In genomic region chrX:28850955-28851354, GRCh38 we compare ENCODE assay signal across 14 cellular contexts.
DNase-seq lines count a peak whose midpoint lies in the region; ATAC-seq and TF ChIP-seq lines count a peak whose summit lies in the region.
"Had no signal": no experiment of that assay in that cellular context is flagged by ENCODE, and none has a peak within 500 bp of the region (broad histone marks: within the 10 kb centered on the region; RNA-seq: fewer than 3 reads in every experiment).

No MANE protein-coding gene starts in this region.

- H3K27me3 ChIP-seq in IMR-90 (ENCODE audit: control insufficient read depth, insufficient read depth, low read length) (no peaks in the 10 kb centered on the region; the same call in 1 of the 2 replicates), right atrium auricular region (no peaks in the 10 kb centered on the region), trophoblast cell (ENCODE audit: insufficient read depth, low read length) (no peaks in the 10 kb centered on the region), osteoblast (ENCODE audit: insufficient read depth, low read length) (no peaks in the 10 kb centered on the region)
- H3K27me3 ChIP-seq: SJCRH30 had no signal

- H2BK12ac ChIP-seq in trophoblast cell (ENCODE audit: low read length) = no peak overlapping the region

- no peak overlapping the region for H2BK20ac ChIP-seq in IMR-90 (ENCODE audit: low read depth, low read length)

- POLR2A ChIA-PET in IMR-90 (lab: Charles Lee; ENCODE audit: unreplicated experiment) = no interaction called here

- CTCF ChIA-PET in IMR-90 (lab: Yijun Ruan, JAX) = no interaction called here

- no peak overlapping the region for H3K9ac ChIP-seq in IMR-90 (ENCODE audit: low read depth, low read length)
- H3K9ac ChIP-seq in trophoblast cell (ENCODE audit: low read length) = no peak overlapping the region
- H3K9ac ChIP-seq: KMS-11 had no signal

- H3K18ac ChIP-seq in IMR-90 (ENCODE audit: low read depth, low read length) (no peak overlapping the region), trophoblast cell (ENCODE audit: low read length) (no peak overlapping the region)

- no peak overlapping the region for H3K27ac ChIP-seq in IMR-90 (ENCODE audit: insufficient read depth, low read length)
- peak overlapping the region; percentile 20 for H3K27ac ChIP-seq in cingulate gyrus (ENCODE audit: low read depth, low read length)
- peak overlapping the region; percentile 5 to 57 for H3K27ac ChIP-seq in right atrium auricular region
- H3K27ac ChIP-seq in trophoblast cell (ENCODE audit: low read depth, low read length) = no peak overlapping the region
- no peak overlapping the region for H3K27ac ChIP-seq in osteoblast (ENCODE audit: low read depth, low read length)
- H3K27ac ChIP-seq: KMS-11, SJCRH30 had no signal

- TF ChIP-seq CTCF in IMR-90 (conservative IDR thresholded peaks at IDR 0.05; ENCODE audit: low read depth, low read length) (no peak), right atrium auricular region (IDR thresholded peaks at IDR 0.05) (no peak), GM13976 (IDR thresholded peaks at IDR 0.05; ENCODE audit: borderline replicate concordance, control extremely low read depth, extremely low read depth, insufficient read depth, missing control alignments) (no peak), osteoblast (IDR thresholded peaks at IDR 0.05; ENCODE audit: extremely low read depth, low read depth, low read length) (no peak)

- WGBS in IMR-90 (ENCODE audit: extremely low coverage in 2 of 2, insufficient read length in 1 of 2), 2 experiments = no CpG with 5 or more reads among the region's 2 CpGs
- no CpG with 5 or more reads among the region's 2 CpGs for WGBS in trophoblast cell (ENCODE audit: extremely low coverage, insufficient coverage, insufficient read length)

- no peak overlapping the region for H3K4me3 ChIP-seq in IMR-90 (ENCODE audit: insufficient read depth, low read depth, low read length)
- no peak overlapping the region for H3K4me3 ChIP-seq in right atrium auricular region
- no peak overlapping the region for H3K4me3 ChIP-seq in trophoblast cell (ENCODE audit: low read depth, low read length)
- H3K4me3 ChIP-seq in osteoblast (ENCODE audit: insufficient read depth, low read length) = no peak overlapping the region
- H3K4me3 ChIP-seq: SJCRH30 had no signal

- H3K4me2 ChIP-seq in IMR-90 (ENCODE audit: low read depth, low read length) (no peak overlapping the region), trophoblast cell (ENCODE audit: low read length) (no peak overlapping the region), osteoblast (ENCODE audit: insufficient read depth, low read length) (no peak overlapping the region)
- H3K4me2 ChIP-seq: KMS-11 had no signal

- 0 out of 2 replicates have a peak overlapping the region, but pooled peaks have one; percentile 6 for H3K14ac ChIP-seq in IMR-90 (replicated peaks; ENCODE audit: low read depth, low read length)
- H3K14ac ChIP-seq in trophoblast cell (ENCODE audit: low read length) = no peak overlapping the region

- intact Hi-C loops in IMR-90 (cut with micrococcal nuclease) = no loop called here

- H3K56ac ChIP-seq in IMR-90 (ENCODE audit: extremely low read depth, insufficient read depth, low read length) = no peak overlapping the region

- H3K9me1 ChIP-seq in IMR-90 (ENCODE audit: insufficient read depth, low read length) = no peaks in the 10 kb centered on the region

- DNase-seq in IMR-90 = no peak
- DNase-seq in right atrium auricular region (ENCODE audit: low spot score) = no peak
- DNase-seq in pons (ENCODE audit: low spot score) = peak; percentile 74
- no peak for DNase-seq in trophoblast cell
- no peak for DNase-seq in GM13976 (ENCODE audit: low spot score)
- no peak for DNase-seq in osteoblast (ENCODE audit: insufficient read length, low spot score, missing footprints)
- DNase-seq: GF-D8, NCI-H2107, NCI-H748 treated with DMSO at 0.1 percent for 48 hours, RPMI8226, SJCRH30 had no signal

- H4K91ac ChIP-seq in IMR-90 (ENCODE audit: insufficient read depth, low read depth, low read length) (no peak overlapping the region), trophoblast cell (ENCODE audit: low read depth, low read length) (no peak overlapping the region)

- in situ Hi-C loops in IMR-90 (cut with MboI; ENCODE audit: low sequenced_read_pairs) (no loop called here), GM13976 (cut with MboI; ENCODE audit: low sequenced_read_pairs, unreplicated experiment) (no loop called here)

- H4K12ac ChIP-seq in trophoblast cell (ENCODE audit: low read depth, low read length) = no peak overlapping the region

- H3K4me1 ChIP-seq in IMR-90 (ENCODE audit: control insufficient read depth, insufficient read depth, low read length) (no peaks in the 10 kb centered on the region), right atrium auricular region (no peaks in the 10 kb centered on the region), trophoblast cell (ENCODE audit: control insufficient read depth in 1 of 2, insufficient read depth in 2 of 2, low read length in 2 of 2) (no peaks in the 10 kb centered on the region), osteoblast (ENCODE audit: insufficient read depth, low read length) (no peaks in the 10 kb centered on the region)
- H3K4me1 ChIP-seq: SJCRH30 had no signal

- H2AFZ ChIP-seq in IMR-90 (replicated peaks; ENCODE audit: low read length, poor library complexity) = no peak overlapping the region
- no peak overlapping the region for H2AFZ ChIP-seq in trophoblast cell (ENCODE audit: insufficient read depth, low read length, poor library complexity)
- H2AFZ ChIP-seq in osteoblast (ENCODE audit: low read length) = no peak overlapping the region

- no peak overlapping the region for H3K23ac ChIP-seq in IMR-90 (ENCODE audit: low read depth, low read length)
- no peak overlapping the region for H3K23ac ChIP-seq in trophoblast cell (ENCODE audit: low read length)

- no peaks in the 10 kb centered on the region for H3K79me1 ChIP-seq in IMR-90 (ENCODE audit: low read depth in 1 of 2, low read length in 2 of 2)
- no peaks in the 10 kb centered on the region for H3K79me1 ChIP-seq in trophoblast cell (ENCODE audit: low read length)

- H2BK120ac ChIP-seq in IMR-90 (ENCODE audit: low read depth, low read length) = no peak overlapping the region
- no peak overlapping the region for H2BK120ac ChIP-seq in trophoblast cell (ENCODE audit: insufficient read depth, low read length, poor library complexity)

- dilution Hi-C loops in IMR-90 (cut with HindIII; ENCODE audit: low sequenced_read_pairs, unreplicated experiment) = no loop called here

- H3K36me3 ChIP-seq in IMR-90 (ENCODE audit: control insufficient read depth, insufficient read depth, low read length) = no peaks in the 10 kb centered on the region
- H3K36me3 ChIP-seq in right atrium auricular region = no peaks in the 10 kb centered on the region
- no peaks in the 10 kb centered on the region for H3K36me3 ChIP-seq in trophoblast cell (ENCODE audit: control insufficient read depth in 1 of 2, insufficient read depth in 2 of 2, low read length in 2 of 2)
- no peaks in the 10 kb centered on the region for H3K36me3 ChIP-seq in osteoblast (ENCODE audit: insufficient read depth, low read length)
- H3K36me3 ChIP-seq: SJCRH30 had no signal

- H4K8ac ChIP-seq in IMR-90 (ENCODE audit: low read depth in 2 of 2, low read length in 2 of 2) (no peak overlapping the region), trophoblast cell (ENCODE audit: low read depth, low read length) (no peak overlapping the region)

- H3K9me3 ChIP-seq in IMR-90 (ENCODE audit: control insufficient read depth, insufficient read depth, low read length) = no peaks in the 10 kb centered on the region
- H3K9me3 ChIP-seq in right atrium auricular region = no peaks in the 10 kb centered on the region
- no peaks in the 10 kb centered on the region for H3K9me3 ChIP-seq in trophoblast cell (ENCODE audit: insufficient read depth, low read depth, low read length)
- no peaks in the 10 kb centered on the region for H3K9me3 ChIP-seq in osteoblast (ENCODE audit: low read depth, low read length)
- H3K9me3 ChIP-seq: SJCRH30 had no signal

- no peak for TF ChIP-seq RAD21 in IMR-90 (IDR thresholded peaks at IDR 0.05; ENCODE audit: low read length)

- no peak overlapping the region for H2AK5ac ChIP-seq in IMR-90 (ENCODE audit: low read depth, low read length)
- no peak overlapping the region for H2AK5ac ChIP-seq in trophoblast cell (ENCODE audit: low read length)

- H3K4ac ChIP-seq in IMR-90 (ENCODE audit: low read depth, low read length) = no peak overlapping the region
- no peak overlapping the region for H3K4ac ChIP-seq in trophoblast cell (ENCODE audit: low read depth, low read length)

- H3K79me2 ChIP-seq in trophoblast cell (ENCODE audit: control insufficient read depth, insufficient read depth, low read length, poor library complexity) (no peaks in the 10 kb centered on the region), osteoblast (ENCODE audit: insufficient read depth, low read length) (no peaks in the 10 kb centered on the region)

- no peak overlapping the region for H4K5ac ChIP-seq in IMR-90 (ENCODE audit: low read depth, low read length)

- H2BK5ac ChIP-seq in IMR-90 (ENCODE audit: low read depth, low read length, poor library complexity, severe bottlenecking) = no peak overlapping the region
- no peak overlapping the region for H2BK5ac ChIP-seq in trophoblast cell (ENCODE audit: low read depth, low read length, poor library complexity)

- H2AK9ac ChIP-seq in IMR-90 (replicated peaks; ENCODE audit: low read depth, low read length, poor library complexity) = no peak overlapping the region

- no TSS peak for BruUV-seq in IMR-90 (replicated peaks; lab: Mats Ljungman, UMichigan)

- no peak for ATAC-seq in IMR-90 (ENCODE audit: low read depth)
- ATAC-seq in GM19397 (IDR thresholded peaks at IDR 0.05; ENCODE audit: unreplicated experiment) = no peak

- TF ChIP-seq POLR2A in IMR-90 (IDR thresholded peaks at IDR 0.05; ENCODE audit: low read depth, low read length) = no peak

- no peak overlapping the region for H2BK15ac ChIP-seq in IMR-90 (ENCODE audit: low read depth, low read length)

- H4K20me1 ChIP-seq in IMR-90 (ENCODE audit: insufficient read depth, low read length) (no peaks in the 10 kb centered on the region), osteoblast (ENCODE audit: insufficient read depth, low read length) (no peaks in the 10 kb centered on the region)

TF ChIP-seq in IMR-90, 13 proteins besides CTCF, POLR2A, EP300 and RAD21 (continues in another document):
- TF ChIP-seq FOS (IDR thresholded peaks at IDR 0.05; ENCODE audit: low read depth, low read length) = no peak
- TF ChIP-seq BHLHE40 (IDR thresholded peaks at IDR 0.05; ENCODE audit: low read depth, low read length) = no peak
- no peak for TF ChIP-seq RCOR1 (IDR thresholded peaks at IDR 0.05; ENCODE audit: insufficient replicate concordance, low read length)
- no peak for TF ChIP-seq SMC3 (IDR thresholded peaks at IDR 0.05; ENCODE audit: low read depth, low read length)
- TF ChIP-seq USF2 (IDR thresholded peaks at IDR 0.05; ENCODE audit: low read depth, low read length) = no peak

Comparison
In these comparisons a context has a peak if more than half of its experiments do, and no peak if none do; other contexts are left out.
1. H3K27ac ChIP-seq: peak in cingulate gyrus (single experiment) and right atrium auricular region (2 of 2); none in IMR-90 (single experiment), trophoblast cell (single experiment) and osteoblast (single experiment).